ENCODE assay signal across 18 cellular contexts in the genomic region with DNA sequence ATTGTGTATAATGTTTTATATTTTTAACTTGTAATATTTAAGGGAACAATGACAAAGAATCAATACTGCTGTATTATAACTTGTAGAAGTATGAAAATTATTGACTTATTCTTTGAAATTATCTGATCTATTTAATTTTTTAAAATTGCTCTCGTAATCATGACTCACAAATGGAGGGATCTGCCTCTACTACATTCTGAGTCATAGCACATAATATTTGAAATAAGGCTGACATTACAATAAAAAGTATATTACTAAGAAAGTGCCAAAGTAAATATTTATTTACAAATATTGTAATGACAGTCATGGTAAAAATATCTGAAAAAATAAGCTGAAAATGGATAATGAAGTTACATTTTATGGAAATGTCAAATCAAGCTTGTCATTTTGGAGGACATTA.
DNase-seq lines count a peak whose midpoint lies in the region; ATAC-seq and TF ChIP-seq lines count a peak whose summit lies in the region.
"Had no signal": no experiment of that assay in that cellular context is flagged by ENCODE, and none has a peak within 500 bp of the region (broad histone marks: within the 10 kb centered on the region; RNA-seq: fewer than 3 reads in every experiment).

No MANE protein-coding gene starts in this region.

- no peaks in the 10 kb centered on the region for H3K9me3 Mint-ChIP-seq in MCF 10A (ENCODE audit: unreplicated experiment)

- ATAC-seq in GM19328 (IDR thresholded peaks at IDR 0.05; ENCODE audit: unreplicated experiment), result no peak
- no peak for ATAC-seq in HG02610 (IDR thresholded peaks at IDR 0.05; ENCODE audit: unreplicated experiment)
- ATAC-seq: Right ventricle myocardium inferior had no signal

- no peaks in the 10 kb centered on the region for H3K4me1 ChIP-seq in breast epithelium
- H3K4me1 ChIP-seq: SJSA1 had no signal

- DNase-seq in MCF 10A (ENCODE audit: unreplicated experiment) (peak; percentile 14), breast epithelium (ENCODE audit: low spot score in 2 of 2) (no peak), RWPE1 (ENCODE audit: low spot score) (peak; percentile 5), fibroblast of mammary gland (ENCODE audit: low read depth) (peak; percentile 11), islet precursor cell (no peak)
- DNase-seq: 8988T, ACHN, GF-D8, NCI-H1092 treated with DMSO at 0.1 percent for 48 hours, NCI-H1436 treated with DMSO at 0.1 percent for 48 hours, NCI-H187 treated with DMSO at 0.1 percent for 48 hours, NCI-H2107, NCI-H524, NCI-H774 had no signal

- no peaks in the 10 kb centered on the region for H3K36me3 Mint-ChIP-seq in MCF 10A (ENCODE audit: insufficient read depth, unreplicated experiment)

- no peaks in the 10 kb centered on the region for H3K27me3 Mint-ChIP-seq in MCF 10A (ENCODE audit: insufficient read depth, unreplicated experiment)

- no TSS peak for BruUV-seq in MCF 10A (replicated peaks; lab: Mats Ljungman, UMichigan)

- TF ChIP-seq CTCF in MCF 10A (IDR thresholded peaks at IDR 0.05; ENCODE audit: unreplicated experiment) (no peak), breast epithelium (IDR thresholded peaks at IDR 0.05) (no peak), RWPE1 (conservative IDR thresholded peaks at IDR 0.05; ENCODE audit: low read depth) (no peak), fibroblast of mammary gland (conservative IDR thresholded peaks at IDR 0.05; ENCODE audit: control insufficient read depth, insufficient read depth, low read depth, low read length) (no peak)

- no peak overlapping the region for H3K4me3 Mint-ChIP-seq in MCF 10A (ENCODE audit: unreplicated experiment)

- CTCF ChIA-PET in MCF 10A (lab: Yijun Ruan, JAX), result no interaction called here
- CTCF ChIA-PET in RWPE1 (lab: Yijun Ruan, JAX), result no interaction called here

- no peak overlapping the region for H3K27ac Mint-ChIP-seq in MCF 10A (ENCODE audit: low read depth, unreplicated experiment)

- H3K36me3 ChIP-seq in breast epithelium, result no peaks in the 10 kb centered on the region
- H3K36me3 ChIP-seq: SJSA1 had no signal

- no peaks in the 10 kb centered on the region for H3K9me3 ChIP-seq in breast epithelium
- H3K9me3 ChIP-seq: SJSA1 had no signal

- no peak for TF ChIP-seq POLR2A in breast epithelium (IDR thresholded peaks at IDR 0.05)

- POLR2A ChIA-PET in MCF 10A (lab: Yijun Ruan, JAX) (no interaction called here), RWPE1 (lab: Yijun Ruan, JAX; ENCODE audit: low non-redundant PET) (no interaction called here)

- no peaks in the 10 kb centered on the region for H3K4me1 Mint-ChIP-seq in MCF 10A (ENCODE audit: insufficient read depth, unreplicated experiment)

- no peak overlapping the region for H3K27ac ChIP-seq in breast epithelium
- H3K27ac ChIP-seq in RWPE1, result no peak overlapping the region
- H3K27ac ChIP-seq: SJSA1 had no signal

- intact Hi-C loops in MCF 10A (cut with micrococcal nuclease), result no loop called here
- intact Hi-C loops in breast epithelium (cut with DNase I; ENCODE audit: low total_unique reads), result no loop called here

- H3K4me3 ChIP-seq in breast epithelium, result no peak overlapping the region
- H3K4me3 ChIP-seq in fibroblast of mammary gland (ENCODE audit: control insufficient read depth, low read depth, low read length), result no peak overlapping the region
- H3K4me3 ChIP-seq: SJSA1 had no signal

- H3K27me3 ChIP-seq in breast epithelium, result no peaks in the 10 kb centered on the region
- H3K27me3 ChIP-seq: SJSA1 had no signal

Comparison
In these comparisons a context has a peak if more than half of its experiments do, and no peak if none do; other contexts are left out.
1. DNase-seq: peak in MCF 10A (single experiment), RWPE1 (single experiment) and fibroblast of mammary gland (single experiment); none in breast epithelium (0 of 2) and islet precursor cell (single experiment).